12 cellular contexts compared by ENCODE assay signal in the genomic region with DNA sequence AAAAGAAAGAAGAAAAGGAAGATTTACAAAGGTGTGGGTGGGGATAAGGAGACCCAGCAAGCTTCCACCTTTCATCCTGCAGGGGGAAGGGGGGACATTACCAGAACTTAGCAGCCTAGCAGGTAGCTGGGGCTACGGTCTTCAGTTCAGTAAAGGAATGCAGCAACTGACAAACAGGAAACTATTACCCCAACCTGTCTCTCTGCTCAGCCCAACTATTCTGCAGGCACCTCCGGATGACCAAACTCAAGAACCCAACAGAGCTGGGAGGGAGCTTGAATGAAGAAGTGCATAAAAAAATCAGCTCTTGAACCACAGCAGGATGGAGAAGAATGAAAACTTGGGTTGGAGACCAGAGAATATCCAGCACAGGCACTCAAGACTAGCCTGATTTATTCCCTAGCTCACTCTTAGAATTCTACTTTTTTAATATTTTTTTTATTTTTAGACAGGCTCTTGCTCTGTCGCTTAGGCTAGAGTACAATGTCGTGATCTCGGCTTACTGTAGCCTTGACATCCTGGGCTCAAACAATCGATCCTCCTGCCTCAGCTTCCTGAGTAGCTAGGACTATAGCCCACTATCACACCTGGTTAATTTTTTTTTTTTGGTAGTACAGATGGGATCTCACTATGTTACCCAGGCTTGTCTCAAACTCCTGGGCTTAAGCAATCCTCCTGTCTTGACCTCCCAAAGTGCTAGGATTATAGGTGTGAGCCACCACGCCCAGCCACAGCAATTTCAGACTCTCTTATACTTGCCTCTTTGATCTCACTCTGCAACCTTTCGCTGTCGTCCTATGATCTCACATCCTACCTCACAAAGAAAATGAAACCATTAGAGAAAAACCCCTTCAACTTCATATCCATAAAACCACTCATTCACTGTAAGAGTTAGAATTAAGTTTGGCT. TPM values are rescaled to one million over a fixed set of nuclear protein-coding genes. Genes with fewer than 3 reads are reported as not detected.
DNase-seq lines count a peak whose midpoint lies in the region; ATAC-seq and TF ChIP-seq lines count a peak whose summit lies in the region.
"Had no signal": no experiment of that assay in that cellular context is flagged by ENCODE, and none has a peak within 500 bp of the region (broad histone marks: within the 10 kb centered on the region; RNA-seq: fewer than 3 reads in every experiment).

No MANE protein-coding gene starts in this region.

- TF ChIP-seq CTCF in GM12865 (IDR thresholded peaks at IDR 0.05; ENCODE audit: insufficient read depth, low read depth, low read length, missing control alignments), result no peak

- peaks cover 5 to 6% of the 10 kb centered on the region in 2 donors for H3K9me3 Mint-ChIP-seq in activated naive CD4-positive, alpha-beta T cell treated with anti-CD3 and anti-CD28 coated beads, Interleukin-2, amount 50 U/mL, for 72 hours

- peak; percentile 69 for DNase-seq in GM12865 (ENCODE audit: low read depth)
- peak; percentile 34 to 68 for DNase-seq in activated naive CD4-positive, alpha-beta T cell treated with anti-CD3 and anti-CD28 coated beads, Interleukin-2, amount 50 U/mL, for 72 hours (ENCODE audit: low spot score in 2 of 2)
- no peak for DNase-seq in glomerular visceral epithelial cell (ENCODE audit: extremely low spot score)
- DNase-seq in hippocampal formation (lab: John Stamatoyannopoulos, UW), result no peak
- no peak for DNase-seq in hepatic stellate cell (ENCODE audit: low spot score)
- no peak for DNase-seq in amygdala (lab: John Stamatoyannopoulos, UW)
- DNase-seq: IMR-90, right cardiac atrium had no signal

- peaks cover 6 to 11% of the 10 kb centered on the region in 2 donors for H3K36me3 Mint-ChIP-seq in activated naive CD4-positive, alpha-beta T cell treated with anti-CD3 and anti-CD28 coated beads, Interleukin-2, amount 50 U/mL, for 72 hours
- H3K36me3 Mint-ChIP-seq: brain had no signal

- peak overlapping the region; percentile 89 to 98 for H3K27ac Mint-ChIP-seq in activated naive CD4-positive, alpha-beta T cell treated with anti-CD3 and anti-CD28 coated beads, Interleukin-2, amount 50 U/mL, for 72 hours
- H3K27ac Mint-ChIP-seq: brain had no signal

- H3K4me3 ChIP-seq in GM12865 (ENCODE audit: low read depth, low read length), result no peak overlapping the region

- ATAC-seq in GM21515 (IDR thresholded peaks at IDR 0.05; ENCODE audit: unreplicated experiment), result peak; percentile 53
- ATAC-seq in HG03460 (IDR thresholded peaks at IDR 0.05; ENCODE audit: unreplicated experiment), result peak; percentile 30
- ATAC-seq in activated naive CD4-positive, alpha-beta T cell treated with anti-CD3 and anti-CD28 coated beads, Interleukin-2, amount 50 U/mL, for 72 hours, result peak; percentile 70 to 79
- ATAC-seq: right cardiac atrium had no signal

RNA-seq across cellular contexts. Expression of a gene that starts 18.5 kb away (rescaled TPM):
- total RNA-seq in activated naive CD4-positive, alpha-beta T cell treated with anti-CD3 and anti-CD28 coated beads, Interleukin-2, amount 50 U/mL, for 72 hours, result 1 to 10 TPM in 1 of 2 donors, under 1 TPM in 1; 0.23 to 1.5 TPM
- total RNA-seq: urinary bladder had no signal

Comparison
In these comparisons a context has a peak if more than half of its experiments do, and no peak if none do; other contexts are left out.
1. DNase-seq: peak in GM12865 (single experiment) and activated naive CD4-positive, alpha-beta T cell treated with anti-CD3 and anti-CD28 coated beads, Interleukin-2, amount 50 U/mL, for 72 hours (2 of 2); none in glomerular visceral epithelial cell (single experiment), hippocampal formation (0 of 2), hepatic stellate cell (single experiment) and amygdala (0 of 56).
2. Peak in every context shown above with its lines, with median percentiles within 50 percentile points of each other: ATAC-seq.